In genomic region chr2:69997296-69998184, GRCh38 we compare ENCODE assay signal across 2 cellular contexts.
TF ChIP-seq lines count a peak whose summit lies in the region.

No MANE protein-coding gene starts in this region.

TF ChIP-seq in IMR-90, 13 proteins besides CTCF, POLR2A, EP300 and RAD21:
- no peak for TF ChIP-seq RFX5 (IDR thresholded peaks at IDR 0.05; ENCODE audit: low read depth, low read length)
- TF ChIP-seq BHLHE40 (IDR thresholded peaks at IDR 0.05; ENCODE audit: low read depth, low read length) = no peak
- TF ChIP-seq, protein P1, sequence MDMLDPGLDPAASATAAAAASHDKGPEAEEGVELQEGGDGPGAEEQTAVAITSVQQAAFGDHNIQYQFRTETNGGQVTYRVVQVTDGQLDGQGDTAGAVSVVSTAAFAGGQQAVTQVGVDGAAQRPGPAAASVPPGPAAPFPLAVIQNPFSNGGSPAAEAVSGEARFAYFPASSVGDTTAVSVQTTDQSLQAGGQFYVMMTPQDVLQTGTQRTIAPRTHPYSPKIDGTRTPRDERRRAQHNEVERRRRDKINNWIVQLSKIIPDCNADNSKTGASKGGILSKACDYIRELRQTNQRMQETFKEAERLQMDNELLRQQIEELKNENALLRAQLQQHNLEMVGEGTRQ (IDR thresholded peaks at IDR 0.05; ENCODE audit: low read depth, low read length) = no peak
- no peak for TF ChIP-seq CHD1 (IDR thresholded peaks at IDR 0.05; ENCODE audit: low read depth, low read length)
- no peak for TF ChIP-seq CEBPB (IDR thresholded peaks at IDR 0.05; ENCODE audit: low read depth, low read length)
- TF ChIP-seq RCOR1 (IDR thresholded peaks at IDR 0.05; ENCODE audit: insufficient replicate concordance, low read length) = no peak
- peak; percentile 54; the same call in 1 of the 2 replicates for TF ChIP-seq MAZ (IDR thresholded peaks at IDR 0.05; ENCODE audit: borderline replicate concordance, low read depth, low read length)
- TF ChIP-seq NFE2L2 (IDR thresholded peaks at IDR 0.05; ENCODE audit: low read depth, low read length) = peak; percentile 31; the same call in 1 of the 2 replicates
- TF ChIP-seq, protein P2, sequence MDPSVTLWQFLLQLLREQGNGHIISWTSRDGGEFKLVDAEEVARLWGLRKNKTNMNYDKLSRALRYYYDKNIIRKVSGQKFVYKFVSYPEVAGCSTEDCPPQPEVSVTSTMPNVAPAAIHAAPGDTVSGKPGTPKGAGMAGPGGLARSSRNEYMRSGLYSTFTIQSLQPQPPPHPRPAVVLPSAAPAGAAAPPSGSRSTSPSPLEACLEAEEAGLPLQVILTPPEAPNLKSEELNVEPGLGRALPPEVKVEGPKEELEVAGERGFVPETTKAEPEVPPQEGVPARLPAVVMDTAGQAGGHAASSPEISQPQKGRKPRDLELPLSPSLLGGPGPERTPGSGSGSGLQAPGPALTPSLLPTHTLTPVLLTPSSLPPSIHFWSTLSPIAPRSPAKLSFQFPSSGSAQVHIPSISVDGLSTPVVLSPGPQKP (IDR thresholded peaks at IDR 0.05; ENCODE audit: borderline replicate concordance, low read depth, low read length) = no peak
- 0 out of 2 replicates have a peak, but pooled peaks have one; percentile 9 for TF ChIP-seq FOS (IDR thresholded peaks at IDR 0.05; ENCODE audit: low read depth, low read length)
- peak; percentile 40; the same call in 1 of the 2 replicates for TF ChIP-seq MAFK (IDR thresholded peaks at IDR 0.05; ENCODE audit: low read depth, low read length)
- TF ChIP-seq MXI1 (IDR thresholded peaks at IDR 0.05; ENCODE audit: borderline replicate concordance, low read depth, low read length) = no peak
- TF ChIP-seq SMC3 (IDR thresholded peaks at IDR 0.05; ENCODE audit: low read depth, low read length) = no peak

TF ChIP-seq in K562, 482 proteins besides CTCF, POLR2A, EP300 and RAD21 (continues in another document):
- TF ChIP-seq FOXP1 (CRISPR knock-in tag; IDR thresholded peaks at IDR 0.05) = no peak
- TF ChIP-seq, protein P3, sequence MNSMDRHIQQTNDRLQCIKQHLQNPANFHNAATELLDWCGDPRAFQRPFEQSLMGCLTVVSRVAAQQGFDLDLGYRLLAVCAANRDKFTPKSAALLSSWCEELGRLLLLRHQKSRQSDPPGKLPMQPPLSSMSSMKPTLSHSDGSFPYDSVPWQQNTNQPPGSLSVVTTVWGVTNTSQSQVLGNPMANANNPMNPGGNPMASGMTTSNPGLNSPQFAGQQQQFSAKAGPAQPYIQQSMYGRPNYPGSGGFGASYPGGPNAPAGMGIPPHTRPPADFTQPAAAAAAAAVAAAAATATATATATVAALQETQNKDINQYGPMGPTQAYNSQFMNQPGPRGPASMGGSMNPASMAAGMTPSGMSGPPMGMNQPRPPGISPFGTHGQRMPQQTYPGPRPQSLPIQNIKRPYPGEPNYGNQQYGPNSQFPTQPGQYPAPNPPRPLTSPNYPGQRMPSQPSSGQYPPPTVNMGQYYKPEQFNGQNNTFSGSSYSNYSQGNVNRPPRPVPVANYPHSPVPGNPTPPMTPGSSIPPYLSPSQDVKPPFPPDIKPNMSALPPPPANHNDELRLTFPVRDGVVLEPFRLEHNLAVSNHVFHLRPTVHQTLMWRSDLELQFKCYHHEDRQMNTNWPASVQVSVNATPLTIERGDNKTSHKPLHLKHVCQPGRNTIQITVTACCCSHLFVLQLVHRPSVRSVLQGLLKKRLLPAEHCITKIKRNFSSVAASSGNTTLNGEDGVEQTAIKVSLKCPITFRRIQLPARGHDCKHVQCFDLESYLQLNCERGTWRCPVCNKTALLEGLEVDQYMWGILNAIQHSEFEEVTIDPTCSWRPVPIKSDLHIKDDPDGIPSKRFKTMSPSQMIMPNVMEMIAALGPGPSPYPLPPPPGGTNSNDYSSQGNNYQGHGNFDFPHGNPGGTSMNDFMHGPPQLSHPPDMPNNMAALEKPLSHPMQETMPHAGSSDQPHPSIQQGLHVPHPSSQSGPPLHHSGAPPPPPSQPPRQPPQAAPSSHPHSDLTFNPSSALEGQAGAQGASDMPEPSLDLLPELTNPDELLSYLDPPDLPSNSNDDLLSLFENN (IDR thresholded peaks at IDR 0.05; ENCODE audit: low read depth in 2 of 2, low read length in 2 of 2) = no peak
- TF ChIP-seq CHD7 (IDR thresholded peaks at IDR 0.05; ENCODE audit: low read depth, low read length) = no peak
- no peak for TF ChIP-seq BRF2 (IDR thresholded peaks at IDR 0.05; ENCODE audit: borderline replicate concordance, insufficient read depth, insufficient read length)
- peak; percentile 62; the same call in 1 of the 2 replicates for TF ChIP-seq NFRKB (IDR thresholded peaks at IDR 0.05; ENCODE audit: low read depth)
- no peak for TF ChIP-seq TGIF2 (CRISPR knock-in tag; IDR thresholded peaks at IDR 0.05)
- TF ChIP-seq HES1 (IDR thresholded peaks at IDR 0.05; ENCODE audit: low read depth) = no peak
- TF ChIP-seq NR2F6 (CRISPR knock-in tag; IDR thresholded peaks at IDR 0.05) = no peak
- TF ChIP-seq ADNP (tag; IDR thresholded peaks at IDR 0.05) = peak; percentile 79
- peak; percentile 44; the same call in 1 of the 2 replicates for TF ChIP-seq ELF1 (tag; IDR thresholded peaks at IDR 0.05)
- no peak for TF ChIP-seq SMAD2 (IDR thresholded peaks at IDR 0.05; ENCODE audit: low read depth, low read length)
- peak; percentile 75 for TF ChIP-seq ETV1 (tag; conservative IDR thresholded peaks at IDR 0.05; ENCODE audit: low read depth)
- TF ChIP-seq ZNF175 (CRISPR knock-in tag; IDR thresholded peaks at IDR 0.05; ENCODE audit: low read depth) = no peak
- TF ChIP-seq CBX2 (IDR thresholded peaks at IDR 0.05; ENCODE audit: insufficient read depth, low read length, poor library complexity, severe bottlenecking) = no peak
- no peak for TF ChIP-seq NUFIP1 (IDR thresholded peaks at IDR 0.05; ENCODE audit: partially characterized antibody)
- TF ChIP-seq KLF16 (IDR thresholded peaks at IDR 0.05) = no peak
- TF ChIP-seq TCF7L2 (IDR thresholded peaks at IDR 0.05; ENCODE audit: low read depth, low read length) = no peak
- 0 out of 2 replicates have a peak, but pooled peaks have one; percentile 38 for TF ChIP-seq ERF (CRISPR knock-in tag; IDR thresholded peaks at IDR 0.05)
- TF ChIP-seq CHD1 (IDR thresholded peaks at IDR 0.05; ENCODE audit: low read length) = no peak
- no peak for TF ChIP-seq RBM15 (IDR thresholded peaks at IDR 0.05; ENCODE audit: insufficient read depth, low read length)
- peak; percentile 61; the same call in 1 of the 2 replicates for TF ChIP-seq SMAD4 (CRISPR knock-in tag; conservative IDR thresholded peaks at IDR 0.05)
- no peak for TF ChIP-seq ZNF77 (CRISPR knock-in tag; IDR thresholded peaks at IDR 0.05)
- TF ChIP-seq MCM7 (IDR thresholded peaks at IDR 0.05) = no peak
- TF ChIP-seq SRSF7 (optimal IDR thresholded peaks at IDR 0.05; ENCODE audit: low read depth, low read length) = no peak
- TF ChIP-seq, protein P4, sequence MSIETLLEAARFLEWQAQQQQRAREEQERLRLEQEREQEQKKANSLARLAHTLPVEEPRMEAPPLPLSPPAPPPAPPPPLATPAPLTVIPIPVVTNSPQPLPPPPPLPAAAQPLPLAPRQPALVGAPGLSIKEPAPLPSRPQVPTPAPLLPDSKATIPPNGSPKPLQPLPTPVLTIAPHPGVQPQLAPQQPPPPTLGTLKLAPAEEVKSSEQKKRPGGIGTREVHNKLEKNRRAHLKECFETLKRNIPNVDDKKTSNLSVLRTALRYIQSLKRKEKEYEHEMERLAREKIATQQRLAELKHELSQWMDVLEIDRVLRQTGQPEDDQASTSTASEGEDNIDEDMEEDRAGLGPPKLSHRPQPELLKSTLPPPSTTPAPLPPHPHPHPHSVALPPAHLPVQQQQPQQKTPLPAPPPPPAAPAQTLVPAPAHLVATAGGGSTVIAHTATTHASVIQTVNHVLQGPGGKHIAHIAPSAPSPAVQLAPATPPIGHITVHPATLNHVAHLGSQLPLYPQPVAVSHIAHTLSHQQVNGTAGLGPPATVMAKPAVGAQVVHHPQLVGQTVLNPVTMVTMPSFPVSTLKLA (conservative IDR thresholded peaks at IDR 0.05) = no peak
